10 cellular contexts compared by ENCODE assay signal in the genomic region with DNA sequence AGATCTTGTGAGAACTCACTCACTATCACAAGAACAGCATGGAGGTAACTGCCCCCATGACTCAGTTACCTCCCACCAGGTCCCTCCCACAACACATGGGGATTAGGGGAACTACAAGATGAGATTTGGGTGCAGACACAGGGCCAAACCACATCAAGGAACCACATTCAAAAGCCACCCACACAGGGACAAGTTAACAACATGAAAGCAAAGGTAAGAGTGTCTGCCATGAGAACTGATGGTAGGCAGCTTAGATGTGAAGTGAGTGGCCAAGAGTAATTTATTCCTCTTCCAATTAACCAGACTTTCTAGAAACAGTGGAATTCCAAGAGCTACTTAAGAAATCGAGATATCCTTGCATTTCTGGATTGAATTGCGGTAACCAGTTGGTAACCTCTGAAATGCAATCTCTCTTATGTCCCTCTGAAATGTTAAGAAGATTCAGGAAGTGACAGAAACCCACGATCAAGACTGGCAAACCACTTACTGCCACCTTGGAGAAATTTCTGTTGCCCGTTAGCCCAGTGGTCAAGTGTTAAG.
DNase-seq lines count a peak whose midpoint lies in the region; ATAC-seq and TF ChIP-seq lines count a peak whose summit lies in the region.
"Had no signal": no experiment of that assay in that cellular context is flagged by ENCODE, and none has a peak within 500 bp of the region (broad histone marks: within the 10 kb centered on the region; RNA-seq: fewer than 3 reads in every experiment).

No MANE protein-coding gene starts in this region.

- peak in 8 of 10 experiments; percentile 8 to 66 (median 36) for DNase-seq in CD4-positive, alpha-beta T cell
- DNase-seq in Jurkat, Clone E6-1 (ENCODE audit: low read depth, low spot score): peak; percentile 92
- peak; percentile 69 for DNase-seq in activated CD8-positive, alpha-beta memory T cell treated with anti-CD3 and anti-CD28 coated beads, Interleukin-2, amount 50 U/mL, for 48 hours
- DNase-seq in stimulated activated CD4-positive, alpha-beta T cell treated with anti-CD3 and anti-CD28 coated beads, Interleukin-12 subunit alpha, Interleukin-12 subunit beta, amount 100 ng/mL, for 24 hours (ENCODE audit: low read depth in 2 of 2): peak; percentile 51 to 53
- DNase-seq in germinal center (ENCODE audit: low spot score) (no peak), NCI-H524 (lab: John Stamatoyannopoulos, UW) (no peak), NCI-H1092 (lab: John Stamatoyannopoulos, UW) (no peak)
- DNase-seq: Karpas-422 had no signal

- intact Hi-C loops in CD4-positive, alpha-beta T cell (cut with DNase I, micrococcal nuclease): no loop called here

- H3K9me3 Mint-ChIP-seq in CD4-positive, alpha-beta T cell: no peaks in the 10 kb centered on the region

- CTCF ChIA-PET in CD4-positive, alpha-beta T cell (lab: Charles Lee): no interaction called here

- POLR2A ChIA-PET in CD4-positive, alpha-beta T cell (lab: Charles Lee): no interaction called here

- H3K27ac Mint-ChIP-seq in CD4-positive, alpha-beta T cell: peak overlapping the region; percentile 75

- H3K27me3 Mint-ChIP-seq in CD4-positive, alpha-beta T cell: no peaks in the 10 kb centered on the region

- no peaks in the 10 kb centered on the region for H3K9me3 ChIP-seq in CD4-positive, alpha-beta T cell (ENCODE audit: control insufficient read depth, low read length)

- peaks cover 14% of the 10 kb centered on the region for H3K36me3 Mint-ChIP-seq in CD4-positive, alpha-beta T cell (ENCODE audit: low read depth)

- H3K4me3 Mint-ChIP-seq in CD4-positive, alpha-beta T cell: peak overlapping the region; percentile 60

- H3K4me3 ChIP-seq in Jurkat, Clone E6-1 (ENCODE audit: low read length): no peak overlapping the region

- TF ChIP-seq CTCF in CD4-positive, alpha-beta T cell (IDR thresholded peaks at IDR 0.05): no peak

- no peak overlapping the region for H3K27ac ChIP-seq in CD4-positive, alpha-beta T cell (ENCODE audit: low read depth, low read length)

- peak; percentile 89 for ATAC-seq in CD4-positive, alpha-beta T cell (ENCODE audit: poor library complexity)
- no peak for ATAC-seq in HG03520 (IDR thresholded peaks at IDR 0.05; ENCODE audit: unreplicated experiment)
- ATAC-seq: esophagus mucosa had no signal

- peaks cover 77% of the 10 kb centered on the region for H3K4me1 Mint-ChIP-seq in CD4-positive, alpha-beta T cell (ENCODE audit: low read depth)

- no peaks in the 10 kb centered on the region for H3K27me3 ChIP-seq in CD4-positive, alpha-beta T cell (ENCODE audit: control insufficient read depth, insufficient read depth, low read length)

Comparison
In these comparisons a context has a peak if more than half of its experiments do, and no peak if none do; other contexts are left out.
1. DNase-seq: peak in CD4-positive, alpha-beta T cell (8 of 10), Jurkat, Clone E6-1 (single experiment), activated CD8-positive, alpha-beta memory T cell treated with anti-CD3 and anti-CD28 coated beads, Interleukin-2, amount 50 U/mL, for 48 hours (single experiment) and stimulated activated CD4-positive, alpha-beta T cell treated with anti-CD3 and anti-CD28 coated beads, Interleukin-12 subunit alpha, Interleukin-12 subunit beta, amount 100 ng/mL, for 24 hours (2 of 2); none in germinal center (single experiment), NCI-H524 (0 of 2) and NCI-H1092 (single experiment).